In the genomic region with DNA sequence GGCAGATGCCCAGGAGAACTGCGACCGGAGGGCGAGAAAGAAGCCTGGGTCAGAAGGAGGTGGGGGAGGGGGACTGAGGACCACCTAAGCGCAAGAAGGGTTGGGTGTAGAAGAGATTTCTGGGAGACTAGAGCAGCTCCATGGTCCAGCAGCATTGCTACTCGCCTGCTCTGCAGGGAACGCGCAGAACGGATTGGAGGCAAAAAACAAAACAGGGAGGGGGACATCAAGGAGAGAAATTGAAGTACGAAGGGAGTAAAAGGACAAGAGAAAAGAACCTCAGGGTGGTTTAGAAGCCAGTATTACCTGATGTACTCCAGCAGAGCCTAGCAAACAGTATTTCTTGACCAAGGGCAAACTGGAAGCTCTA, we compare ENCODE assay signal across 8 cellular contexts. TPM values are rescaled to one million over a fixed set of nuclear protein-coding genes. Genes with fewer than 3 reads are reported as not detected.
DNase-seq lines count a peak whose midpoint lies in the region; ATAC-seq and TF ChIP-seq lines count a peak whose summit lies in the region.

No MANE protein-coding gene starts in this region.

- H3K27ac ChIP-seq in iPS DF 6.9 (ENCODE audit: low read length) (no peak overlapping the region), smooth muscle cell (ENCODE audit: low read depth) (no peak overlapping the region)

- H3K4me3 ChIP-seq in iPS DF 6.9 (ENCODE audit: low read length) (peak overlapping the region; percentile 61; the same call in 1 of the 2 replicates), smooth muscle cell (peak overlapping the region; percentile 89)

- H3K27ac Mint-ChIP-seq in stimulated activated naive CD8-positive, alpha-beta T cell treated with anti-CD3 and anti-CD28 coated beads, Interleukin-15, Interleukin-2, amounts not matched to agents 100 ng/mL and 50 ng/mL, for 24 hours: peak overlapping the region; percentile 65
- peak overlapping the region; percentile 59 for H3K27ac Mint-ChIP-seq in activated naive CD8-positive, alpha-beta T cell

- no peaks in the 10 kb centered on the region for H3F3A ChIP-seq in smooth muscle cell (ENCODE audit: low read depth)

- peaks cover 24% of the 10 kb centered on the region for H4K20me1 ChIP-seq in smooth muscle cell (ENCODE audit: low read depth)

- H3K36me3 Mint-ChIP-seq in stimulated activated naive CD8-positive, alpha-beta T cell treated with anti-CD3 and anti-CD28 coated beads, Interleukin-15, Interleukin-2, amounts not matched to agents 100 ng/mL and 50 ng/mL, for 24 hours (ENCODE audit: low read depth): no peaks in the 10 kb centered on the region
- no peaks in the 10 kb centered on the region for H3K36me3 Mint-ChIP-seq in activated naive CD8-positive, alpha-beta T cell

- WGBS in iPS DF 6.9 (ENCODE audit: insufficient coverage, insufficient read length): no CpG with 5 or more reads among the region's 9 CpGs
- 3% methylated on average over 9 of the region's 9 CpGs for WGBS in smooth muscle cell (ENCODE audit: low lambda C conversion rate)

- no peak overlapping the region for H3K9ac ChIP-seq in smooth muscle cell (ENCODE audit: low read depth)

- peak overlapping the region; percentile 70 for H2AFZ ChIP-seq in smooth muscle cell (ENCODE audit: low read depth)

- H3K79me2 ChIP-seq in smooth muscle cell (ENCODE audit: low read depth): peaks cover 6% of the 10 kb centered on the region

- H3K4me1 ChIP-seq in iPS DF 6.9 (ENCODE audit: control insufficient read depth, insufficient read depth, low read length): 0 out of 2 replicates have a peak, but pooled peaks cover 1% of the 10 kb centered on the region
- peaks cover 15% of the 10 kb centered on the region for H3K4me1 ChIP-seq in smooth muscle cell (ENCODE audit: low read depth)

- no peaks in the 10 kb centered on the region for H3K9me3 Mint-ChIP-seq in stimulated activated naive CD8-positive, alpha-beta T cell treated with anti-CD3 and anti-CD28 coated beads, Interleukin-15, Interleukin-2, amounts not matched to agents 100 ng/mL and 50 ng/mL, for 24 hours
- H3K9me3 Mint-ChIP-seq in activated naive CD8-positive, alpha-beta T cell (ENCODE audit: low read depth): no peaks in the 10 kb centered on the region

- H3K9me3 ChIP-seq in iPS DF 6.9 (ENCODE audit: control insufficient read depth, insufficient read depth, low read length): no peaks in the 10 kb centered on the region
- H3K9me3 ChIP-seq in smooth muscle cell (replicated peaks; ENCODE audit: low read depth): no peaks in the 10 kb centered on the region

- no peak for TF ChIP-seq CTCF in smooth muscle cell (IDR thresholded peaks at IDR 0.05; ENCODE audit: borderline replicate concordance, insufficient read depth, poor library complexity, severe bottlenecking)

- peak overlapping the region; percentile 79 for H3K4me3 Mint-ChIP-seq in stimulated activated naive CD8-positive, alpha-beta T cell treated with anti-CD3 and anti-CD28 coated beads, Interleukin-15, Interleukin-2, amounts not matched to agents 100 ng/mL and 50 ng/mL, for 24 hours
- H3K4me3 Mint-ChIP-seq in activated naive CD8-positive, alpha-beta T cell: peak overlapping the region; percentile 86

- H3K4me2 ChIP-seq in smooth muscle cell: peak overlapping the region; percentile 91

- DNase-seq in stimulated activated naive CD8-positive, alpha-beta T cell treated with anti-CD3 and anti-CD28 coated beads, Interleukin-15, Interleukin-2, amounts not matched to agents 100 U/mL and 50 U/mL, for 24 hours: no peak
- no peak for DNase-seq in iPS DF 6.9 (ENCODE audit: low read depth, low spot score)
- DNase-seq in smooth muscle cell (lab: John Stamatoyannopoulos, UW; ENCODE audit: unreplicated experiment): no peak
- no peak for DNase-seq in COR-L47 (lab: John Stamatoyannopoulos, UW)
- DNase-seq in NOMO-1 treated with DMSO at 0.1 percent for 48 hours (lab: John Stamatoyannopoulos, UW; ENCODE audit: unreplicated experiment): no peak

- H3K4me1 Mint-ChIP-seq in stimulated activated naive CD8-positive, alpha-beta T cell treated with anti-CD3 and anti-CD28 coated beads, Interleukin-15, Interleukin-2, amounts not matched to agents 100 ng/mL and 50 ng/mL, for 24 hours (ENCODE audit: low read depth): peaks cover 51% of the 10 kb centered on the region
- peaks cover 42% of the 10 kb centered on the region for H3K4me1 Mint-ChIP-seq in activated naive CD8-positive, alpha-beta T cell (ENCODE audit: low read depth)

- peaks cover 13% of the 10 kb centered on the region for H3K27me3 Mint-ChIP-seq in stimulated activated naive CD8-positive, alpha-beta T cell treated with anti-CD3 and anti-CD28 coated beads, Interleukin-15, Interleukin-2, amounts not matched to agents 100 ng/mL and 50 ng/mL, for 24 hours
- H3K27me3 Mint-ChIP-seq in activated naive CD8-positive, alpha-beta T cell: no peaks in the 10 kb centered on the region

- ATAC-seq in stimulated activated naive CD8-positive, alpha-beta T cell treated with anti-CD3 and anti-CD28 coated beads, Interleukin-15, Interleukin-2, amounts not matched to agents 100 U/mL and 50 U/mL, for 24 hours: no peak
- no peak for ATAC-seq in GM19324 (IDR thresholded peaks at IDR 0.05; ENCODE audit: low FRiP score, unreplicated experiment)

- H3K27me3 ChIP-seq in iPS DF 6.9 (ENCODE audit: control insufficient read depth, insufficient read depth, low read length) (no peaks in the 10 kb centered on the region), smooth muscle cell (ENCODE audit: low read depth) (no peaks in the 10 kb centered on the region)

- no peaks in the 10 kb centered on the region for H3K36me3 ChIP-seq in iPS DF 6.9 (ENCODE audit: control insufficient read depth, insufficient read depth, low read length)
- no peaks in the 10 kb centered on the region for H3K36me3 ChIP-seq in smooth muscle cell (ENCODE audit: low read depth)

RNA-seq across cellular contexts. Expression of gene GABBR1, which starts 0.5 kb away (rescaled TPM):
- total RNA-seq in smooth muscle cell: 26.0 and 43.9 TPM in 2 replicates
- 13.2 and 24.0 TPM in 2 replicates for polyA plus RNA-seq in smooth muscle cell

RNA-seq across cellular contexts. Expression of gene MOG, which starts 23.4 kb away (rescaled TPM):
- not detected in 2 replicates for total RNA-seq in smooth muscle cell
- not detected in 2 replicates for polyA plus RNA-seq in smooth muscle cell

RNA-seq across cellular contexts. Expression of gene ZFP57, which starts 47.4 kb away (rescaled TPM):
- not detected in 2 replicates for total RNA-seq in smooth muscle cell
- polyA plus RNA-seq in smooth muscle cell: 0.38 TPM in 1 of 2 replicates, not detected in the other

RNA-seq across cellular contexts. Expression of gene OR2H2, which starts 48.6 kb away (rescaled TPM):
- not detected in 2 replicates for total RNA-seq in smooth muscle cell
- polyA plus RNA-seq in smooth muscle cell: 0.19 TPM in 1 of 2 replicates, not detected in the other
